ENCODE assay signal across 30 cellular contexts in genomic region chr5:173231381-173231766, GRCh38. TPM values are rescaled to one million over a fixed set of nuclear protein-coding genes. Genes with fewer than 3 reads are reported as not detected.
"Had no signal": no experiment of that assay in that cellular context is flagged by ENCODE, and none has a peak within 500 bp of the region (broad histone marks: within the 10 kb centered on the region; RNA-seq: fewer than 3 reads in every experiment).

No MANE protein-coding gene starts in this region.

- H3K4me3 Mint-ChIP-seq: activated CD4-positive, alpha-beta memory T cell treated with anti-CD3 and anti-CD28 coated beads for 36 hours; mesothelial cell of epicardium; T-cell had no signal

- H3K36me3 ChIP-seq: colonic mucosa, esophagus squamous epithelium, pancreas, prostate gland, transverse colon had no signal

- H3K9me3 ChIP-seq: colonic mucosa, esophagus squamous epithelium, pancreas, prostate gland, testis, transverse colon had no signal

- H3K36me3 Mint-ChIP-seq: activated CD4-positive, alpha-beta memory T cell treated with anti-CD3 and anti-CD28 coated beads for 36 hours; immature natural killer cell; mesothelial cell of epicardium; T-cell had no signal

- H3K9me3 Mint-ChIP-seq: activated CD4-positive, alpha-beta memory T cell treated with anti-CD3 and anti-CD28 coated beads for 36 hours; activated naive CD4-positive, alpha-beta T cell treated with anti-CD3 and anti-CD28 coated beads, Interleukin-2, amount 50 U/mL, for 72 hours; mesothelial cell of epicardium; T-cell had no signal

- ATAC-seq: activated naive CD4-positive, alpha-beta T cell treated with anti-CD3 and anti-CD28 coated beads, Interleukin-2, amount 50 U/mL, for 72 hours; pancreas; T-cell had no signal

- H3K27ac Mint-ChIP-seq: activated CD4-positive, alpha-beta memory T cell treated with anti-CD3 and anti-CD28 coated beads for 36 hours; immature natural killer cell; mesothelial cell of epicardium had no signal

- H3K27ac ChIP-seq: colonic mucosa, epithelial cell of prostate, esophagus squamous epithelium, pancreas, prostate gland, testis, transverse colon, VCaP had no signal

- H3K4me3 ChIP-seq: colonic mucosa, esophagus squamous epithelium, lung, pancreas, prostate gland, smooth muscle cell, transverse colon had no signal

- DNase-seq: activated CD4-positive, alpha-beta memory T cell treated with anti-CD3 and anti-CD28 coated beads for 36 hours; activated CD4-positive, alpha-beta T cell treated with anti-CD3 and anti-CD28 coated beads for 48 hours; activated naive CD4-positive, alpha-beta T cell; activated T-cell treated with anti-CD3 and anti-CD28 coated beads, Interleukin-2, amount 50 U/mL, for 48 hours; cerebellar nuclear complex; colonic mucosa; effector CD8-positive, alpha-beta T cell; esophagus squamous epithelium; hippocampal formation; immature natural killer cell; kidney; naive B cell; nucleus accumbens; pancreas; stimulated activated CD4-positive, alpha-beta T cell treated with anti-CD3 and anti-CD28 coated beads, Interleukin-15, amount 100 ng/mL, for 24 hours; stimulated activated CD4-positive, alpha-beta T cell treated with anti-CD3 and anti-CD28 coated beads, Interleukin-2, amount 100 ng/mL, for 24 hours; stimulated activated naive CD4-positive, alpha-beta T cell treated with Interleukin-2 at 50 U/mL for 16 hours; T-cell; testis; transverse colon had no signal

RNA-seq across cellular contexts. Expression of gene NKX2-5, which starts 3.6 kb away (rescaled TPM):
- total RNA-seq: activated CD4-positive, alpha-beta memory T cell treated with anti-CD3 and anti-CD28 coated beads for 36 hours; bronchial epithelial cell; colonic mucosa; esophagus squamous epithelium; frontal cortex; kidney; lung; prostate gland; T-cell; transverse colon; urinary bladder had no signal
